In the genomic region with DNA sequence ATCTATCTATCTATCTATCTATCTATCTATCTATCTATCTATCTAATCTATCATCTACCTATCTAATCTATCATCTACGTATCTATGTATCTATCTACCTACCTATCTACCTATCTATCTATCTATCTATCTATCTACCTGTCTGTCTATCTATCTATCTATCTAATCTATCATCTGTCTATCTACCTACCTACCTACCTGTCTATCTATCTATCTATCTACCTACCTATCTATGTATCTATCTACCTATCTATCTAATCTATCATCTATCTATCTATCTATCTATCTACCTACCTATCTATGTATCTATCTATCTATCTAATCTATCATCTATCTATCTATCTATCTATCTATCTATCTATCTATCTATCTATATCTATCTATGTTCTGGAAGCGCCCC, we compare ENCODE assay signal across 8 cellular contexts. TPM values are rescaled to one million over a fixed set of nuclear protein-coding genes. Genes with fewer than 3 reads are reported as not detected.
"Had no signal": no experiment of that assay in that cellular context is flagged by ENCODE, and none has a peak within 500 bp of the region (broad histone marks: within the 10 kb centered on the region; RNA-seq: fewer than 3 reads in every experiment).

No MANE protein-coding gene starts in this region.

RNA-seq across cellular contexts. Expression of a gene that starts 8.0 kb away (rescaled TPM):
- total RNA-seq: mononuclear cell had no signal
- polyA plus RNA-seq: immature natural killer cell, keratinocyte had no signal

RNA-seq across cellular contexts. Expression of a gene that starts 29.7 kb away (rescaled TPM):
- total RNA-seq: left lobe of liver; mononuclear cell; myocyte; naive thymus-derived CD4-positive, alpha-beta T cell had no signal
- polyA plus RNA-seq: keratinocyte; liver; mammary epithelial cell; naive thymus-derived CD4-positive, alpha-beta T cell had no signal
